In the genomic region with DNA sequence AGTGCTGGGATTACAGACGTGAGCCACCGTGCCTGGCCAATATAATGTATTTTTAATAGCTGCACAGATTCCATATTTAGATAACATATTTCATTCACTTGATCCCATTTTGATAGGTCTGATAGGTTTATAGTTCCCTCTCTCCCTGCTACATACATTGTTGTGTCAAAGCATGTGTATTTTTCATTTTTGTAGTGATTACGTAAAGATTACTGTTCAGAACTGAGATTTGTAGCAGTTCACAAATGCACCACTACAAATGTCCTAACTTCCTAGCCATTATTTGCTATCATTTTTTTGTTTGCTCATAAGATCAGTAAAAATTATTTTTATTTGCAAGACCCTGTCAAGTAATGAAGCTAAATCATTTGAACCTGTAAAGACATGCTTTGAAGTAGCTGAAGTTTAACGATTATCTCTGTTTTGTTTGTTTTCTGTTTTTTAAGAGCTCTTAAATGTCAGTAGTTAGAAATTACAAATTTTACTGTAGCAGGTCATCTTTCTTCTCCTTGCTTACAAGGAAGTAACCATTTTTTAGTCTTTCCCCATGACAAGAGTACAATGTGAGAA, we compare ENCODE assay signal across 1 cellular context.
TF ChIP-seq lines count a peak whose summit lies in the region.

No MANE protein-coding gene starts in this region.

TF ChIP-seq in endothelial cell of umbilical vein, 7 proteins besides CTCF, POLR2A, EP300 and RAD21:
- TF ChIP-seq JUN (IDR thresholded peaks at IDR 0.05; ENCODE audit: borderline replicate concordance, insufficient read depth, insufficient read length, low read depth) = no peak
- no peak for TF ChIP-seq EZH2 (IDR thresholded peaks at IDR 0.05; ENCODE audit: borderline replicate concordance, low read depth, low read length, severe bottlenecking)
- no peak for TF ChIP-seq POLR2AphosphoS5 (IDR thresholded peaks at IDR 0.05; ENCODE audit: insufficient read depth, low read depth, low read length)
- no peak for TF ChIP-seq FOS (IDR thresholded peaks at IDR 0.05; ENCODE audit: borderline replicate concordance, insufficient read depth, low read length)
- TF ChIP-seq GATA2 (IDR thresholded peaks at IDR 0.05; ENCODE audit: insufficient read depth, insufficient read length, low read depth, low read length) = no peak
- TF ChIP-seq, protein P1, sequence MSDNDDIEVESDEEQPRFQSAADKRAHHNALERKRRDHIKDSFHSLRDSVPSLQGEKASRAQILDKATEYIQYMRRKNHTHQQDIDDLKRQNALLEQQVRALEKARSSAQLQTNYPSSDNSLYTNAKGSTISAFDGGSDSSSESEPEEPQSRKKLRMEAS (IDR thresholded peaks at IDR 0.05; ENCODE audit: insufficient read depth, insufficient read length) = no peak
- TF ChIP-seq MYC (IDR thresholded peaks at IDR 0.05; ENCODE audit: low read depth, low read length) = no peak
TF ChIP-seq in endothelial cell of umbilical vein: peak in this region for 0.
